In genomic region chr22:49099089-49099488, GRCh38 we compare ENCODE assay signal across 20 cellular contexts.
A peak's percentile ranks its signal among the peaks of the same experiment; 100 is the strongest.
DNase-seq lines count a peak whose midpoint lies in the region; ATAC-seq and TF ChIP-seq lines count a peak whose summit lies in the region.
"Had no signal": no experiment of that assay in that cellular context is flagged by ENCODE, and none has a peak within 500 bp of the region (broad histone marks: within the 10 kb centered on the region; RNA-seq: fewer than 3 reads in every experiment).

No MANE protein-coding gene starts in this region.

- TF ChIP-seq POLR2A in HCT116 (IDR thresholded peaks at IDR 0.05; ENCODE audit: borderline replicate concordance, extremely low read depth, insufficient read depth, insufficient read length) (no peak), suprapubic skin (IDR thresholded peaks at IDR 0.05) (no peak), adrenal gland (IDR thresholded peaks at IDR 0.05) (no peak)

- H3K4me1 ChIP-seq in HCT116 (ENCODE audit: control insufficient read depth in 1 of 2, insufficient read depth in 2 of 2, low read length in 2 of 2) (peaks cover 8 to 13% of the 10 kb centered on the region in 2 experiments), neuronal stem cell (ENCODE audit: control insufficient read depth in 2 of 2, insufficient read depth in 1 of 2, low read depth in 1 of 2, low read length in 2 of 2) (peaks cover 2 to 3% of the 10 kb centered on the region in 2 donors), suprapubic skin (peaks cover 19% of the 10 kb centered on the region), adrenal gland (replicated peaks in 1 of 2) (no peaks in the 10 kb centered on the region)
- H3K4me1 ChIP-seq: BE2C had no signal

- intact Hi-C loops in Right ventricle myocardium inferior (cut with DNase I): no loop called here
- intact Hi-C loops in cardiac septum (cut with DNase I): no loop called here
- intact Hi-C loops in HCT116 (cut with micrococcal nuclease): no loop called here
- intact Hi-C loops in adrenal gland (cut with DNase I): no loop called here

- POLR2A ChIA-PET in HCT116 (lab: Charles Lee): no interaction called here

- no peaks in the 10 kb centered on the region for H3K9me2 ChIP-seq in HCT116 (ENCODE audit: insufficient read depth)

- H3K27me3 ChIP-seq in HCT116 (ENCODE audit: insufficient read depth, low read length) (no peaks in the 10 kb centered on the region), neuronal stem cell (ENCODE audit: control insufficient read depth in 3 of 3, insufficient read depth in 3 of 3, low read depth in 1 of 3, low read length in 3 of 3) (no peaks in the 10 kb centered on the region), suprapubic skin (peaks cover 13% of the 10 kb centered on the region), adrenal gland (no peaks in the 10 kb centered on the region)
- H3K27me3 ChIP-seq: BE2C had no signal

- H3K4me3 ChIP-seq in HCT116 (replicated peaks in 1 of 2; ENCODE audit: low read depth in 1 of 2, low read length in 2 of 2) (peak overlapping the region in 1 of 2 experiments; percentile 22; a peak in 1 of 4 replicates), neuronal stem cell (ENCODE audit: low read length in 2 of 2) (peak overlapping the region in 1 of 2 donors; percentile 29), suprapubic skin (no peak overlapping the region), adrenal gland (no peak overlapping the region)
- H3K4me3 ChIP-seq: BLaER1 treated with 17β-estradiol and CSF1 and Interleukin-3, amounts not matched to agents 10 nM and 100 nM; GM23338 had no signal

- peak overlapping the region; percentile 40 for H2AK5ac ChIP-seq in neuronal stem cell (ENCODE audit: low read depth, low read length)

- H3K9me3 ChIP-seq in HCT116 (ENCODE audit: control insufficient read depth in 1 of 2, insufficient read depth in 1 of 2, low read depth in 1 of 2, low read length in 2 of 2): no peaks in the 10 kb centered on the region
- peaks cover 0 to 4% of the 10 kb centered on the region in 2 donors for H3K9me3 ChIP-seq in neuronal stem cell (replicated peaks in 1 of 2; ENCODE audit: control insufficient read depth in 2 of 2, insufficient read depth in 1 of 2, low read depth in 1 of 2, low read length in 2 of 2)
- no peaks in the 10 kb centered on the region for H3K9me3 ChIP-seq in suprapubic skin
- H3K9me3 ChIP-seq in adrenal gland (replicated peaks in 1 of 3): no peaks in the 10 kb centered on the region
- H3K9me3 ChIP-seq: BE2C; BLaER1 treated with 17β-estradiol and CSF1 and Interleukin-3, amounts not matched to agents 10 nM and 100 nM had no signal

- H3K9ac ChIP-seq in HCT116 (ENCODE audit: low read length) (no peak overlapping the region), neuronal stem cell (ENCODE audit: low read depth, low read length, poor library complexity) (no peak overlapping the region)
- H3K9ac ChIP-seq: BLaER1 treated with 17β-estradiol and CSF1 and Interleukin-3, amounts not matched to agents 10 nM and 100 nM had no signal

- H4K20me1 ChIP-seq in HCT116 (ENCODE audit: insufficient read depth): no peaks in the 10 kb centered on the region

- no peak overlapping the region for H2BK5ac ChIP-seq in neuronal stem cell (ENCODE audit: low read length)

- CTCF ChIA-PET in HCT116 (lab: Charles Lee): no interaction called here

- WGBS in neuronal stem cell (ENCODE audit: extremely low coverage in 2 of 2, insufficient read length in 2 of 2, insufficient replicate concordance in 1 of 2), 2 donors: no CpG with 5 or more reads among the region's 14 CpGs
- 93% methylated on average over 11 of the region's 14 CpGs for WGBS in suprapubic skin
- 84 to 89% (median 87%) methylated on average over 14 of the region's 14 CpGs for WGBS in adrenal gland, 4 donors

- H3K18ac ChIP-seq in neuronal stem cell (ENCODE audit: low read length): peak overlapping the region; percentile 58

- no TSS peak for BruUV-seq in HCT116 (replicated peaks; lab: Mats Ljungman, UMichigan)

- no peak overlapping the region for H2BK12ac ChIP-seq in neuronal stem cell (ENCODE audit: low read length)

- ATAC-seq in Right ventricle myocardium inferior (no peak), HCT116 (no peak)
- ATAC-seq: GM23338 had no signal

- peak overlapping the region; percentile 63 for H3K4me2 ChIP-seq in HCT116 (ENCODE audit: low read length)
- no peak overlapping the region for H3K4me2 ChIP-seq in neuronal stem cell (ENCODE audit: insufficient read depth, low read length, poor library complexity, severe bottlenecking)
- H3K4me2 ChIP-seq: GM23338 had no signal

- peak overlapping the region; percentile 16 for H3K23ac ChIP-seq in neuronal stem cell (ENCODE audit: low read depth, low read length, poor library complexity)

- H2BK15ac ChIP-seq in neuronal stem cell (ENCODE audit: low read length): peak overlapping the region; percentile 15

- H3K79me2 ChIP-seq in HCT116 (ENCODE audit: insufficient read depth, low read length): no peaks in the 10 kb centered on the region

- RAD21 ChIA-PET in HCT116 (lab: Charles Lee; ENCODE audit: low non-redundant PET in 1 of 2, low total read pairs in 2 of 2, uncharacterized antibody in 2 of 2, unreplicated experiment in 2 of 2): no interaction called here

- no peak overlapping the region for H2BK120ac ChIP-seq in neuronal stem cell (ENCODE audit: low read depth, low read length)

- H3K14ac ChIP-seq in neuronal stem cell (ENCODE audit: low read length): no peak overlapping the region

- DNase-seq in Right ventricle myocardium inferior (ENCODE audit: missing footprints) (peak; percentile 31), cardiac septum (ENCODE audit: low spot score) (no peak), HCT116 (ENCODE audit: low read depth, low spot score) (no peak), neuronal stem cell (ENCODE audit: low spot score) (no peak), suprapubic skin (ENCODE audit: low spot score in 2 of 2) (peak in 1 of 2 donors; percentile 67), activated gamma-delta T cell (lab: John Stamatoyannopoulos, UW) (no peak), SKM-1 treated with dmso at 0.1 percent for 144 hours (lab: John Stamatoyannopoulos, UW; ENCODE audit: unreplicated experiment) (no peak), adrenal gland (no peak)
- DNase-seq: AML-193; BE2C; CD4-positive, alpha-beta memory T cell; COR-L47; DMS53; DMS79 treated with DMSO at 0.1 percent for 48 hours; GF-D8; H9; HFFc6 had no signal

- H3K36me3 ChIP-seq in HCT116 (ENCODE audit: control insufficient read depth in 1 of 2, insufficient read depth in 2 of 2, low read length in 2 of 2): no peaks in the 10 kb centered on the region
- H3K36me3 ChIP-seq in neuronal stem cell (replicated peaks in 1 of 2; ENCODE audit: control insufficient read depth in 2 of 2, insufficient read depth in 2 of 2, low read length in 2 of 2): no peaks in the 10 kb centered on the region
- no peaks in the 10 kb centered on the region for H3K36me3 ChIP-seq in suprapubic skin
- no peaks in the 10 kb centered on the region for H3K36me3 ChIP-seq in adrenal gland (replicated peaks in 1 of 2)
- H3K36me3 ChIP-seq: BE2C; BLaER1 treated with 17β-estradiol and CSF1 and Interleukin-3, amounts not matched to agents 10 nM and 100 nM had no signal

- no peak overlapping the region for H4K8ac ChIP-seq in neuronal stem cell (ENCODE audit: low read depth, low read length)

- no peak for TF ChIP-seq RAD21 in HCT116 (IDR thresholded peaks at IDR 0.05; ENCODE audit: low read depth)

- H3K4ac ChIP-seq in neuronal stem cell (ENCODE audit: low read length): no peak overlapping the region

- no peaks in the 10 kb centered on the region for H3K79me1 ChIP-seq in neuronal stem cell (ENCODE audit: low read depth, low read length)

- TF ChIP-seq CTCF in HCT116 (IDR thresholded peaks at IDR 0.05 in 2 of 3, conservative IDR thresholded peaks at IDR 0.05 in 1 of 3; ENCODE audit: borderline replicate concordance in 1 of 3, insufficient read depth in 1 of 3, low read depth in 2 of 3, low read length in 2 of 3) (no peak), suprapubic skin (IDR thresholded peaks at IDR 0.05) (no peak), adrenal gland (IDR thresholded peaks at IDR 0.05) (no peak)

- TF ChIP-seq EP300 in suprapubic skin (IDR thresholded peaks at IDR 0.05): no peak

- H2AFZ ChIP-seq in HCT116 (ENCODE audit: low read depth, low read length, poor library complexity, severe bottlenecking): peak overlapping the region; percentile 52
- no peak overlapping the region for H2AFZ ChIP-seq in neuronal stem cell (ENCODE audit: low read length)
- H2AFZ ChIP-seq: GM23338 had no signal

- H4K91ac ChIP-seq in neuronal stem cell (ENCODE audit: low read depth, low read length, poor library complexity): no peak overlapping the region

- H3K27ac ChIP-seq in HCT116 (ENCODE audit: low read depth, low read length): no peak overlapping the region; the same call in 1 of the 2 replicates
- no peak overlapping the region for H3K27ac ChIP-seq in neuronal stem cell (replicated peaks; ENCODE audit: low read length)
- H3K27ac ChIP-seq in suprapubic skin: peak overlapping the region; percentile 30
- no peak overlapping the region for H3K27ac ChIP-seq in adrenal gland
- H3K27ac ChIP-seq: 22Rv1; BLaER1 treated with 17β-estradiol and CSF1 and Interleukin-3, amounts not matched to agents 10 nM and 100 nM had no signal

TF ChIP-seq in HCT116, 20 proteins besides CTCF, POLR2A, EP300 and RAD21:
- TF ChIP-seq, protein P1, sequence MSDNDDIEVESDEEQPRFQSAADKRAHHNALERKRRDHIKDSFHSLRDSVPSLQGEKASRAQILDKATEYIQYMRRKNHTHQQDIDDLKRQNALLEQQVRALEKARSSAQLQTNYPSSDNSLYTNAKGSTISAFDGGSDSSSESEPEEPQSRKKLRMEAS (IDR thresholded peaks at IDR 0.05): no peak
- no peak for TF ChIP-seq ELF1 (IDR thresholded peaks at IDR 0.05; ENCODE audit: borderline replicate concordance, low read depth)
- TF ChIP-seq EZH2phosphoT487 (IDR thresholded peaks at IDR 0.05; ENCODE audit: borderline replicate concordance): no peak
- TF ChIP-seq CEBPB (IDR thresholded peaks at IDR 0.05; ENCODE audit: low read depth): no peak
- no peak for TF ChIP-seq SP1 (IDR thresholded peaks at IDR 0.05; ENCODE audit: low read depth)
- no peak for TF ChIP-seq JUND (IDR thresholded peaks at IDR 0.05)
- TF ChIP-seq CBX3 (IDR thresholded peaks at IDR 0.05; ENCODE audit: low read depth): no peak
